8 cellular contexts compared by ENCODE assay signal in genomic region chr14:68637106-68638021, GRCh38.
DNase-seq lines count a peak whose midpoint lies in the region; ATAC-seq and TF ChIP-seq lines count a peak whose summit lies in the region.

No MANE protein-coding gene starts in this region.

- peak overlapping the region; percentile 72 for H2BK120ac ChIP-seq in trophoblast cell (ENCODE audit: insufficient read depth, low read length, poor library complexity)

- peak overlapping the region; percentile 40 for H3K4ac ChIP-seq in trophoblast cell (ENCODE audit: low read depth, low read length)

- DNase-seq in Ammon's horn (ENCODE audit: low spot score) (peak; percentile 80), amniotic epithelial cell (ENCODE audit: low read depth) (peak; percentile 28), heart left ventricle (peak in 4 of 5 donors; percentile 48 to 75 (median 66)), trophoblast cell (no peak), COLO668 (lab: John Stamatoyannopoulos, UW; ENCODE audit: unreplicated experiment) (no peak)
- DNase-seq in stimulated activated naive CD8-positive, alpha-beta T cell treated with anti-CD3 and anti-CD28 coated beads, Interleukin-15, amount 100 ng/mL, for 72 hours: no peak
- DNase-seq in activated CD4-positive, CD25-positive, alpha-beta regulatory T cell treated with anti-CD3 and anti-CD28 coated beads, Interleukin-2, amount 50 U/mL, for 72 hours: no peak

- H3K4me3 ChIP-seq in heart left ventricle (no peak overlapping the region), trophoblast cell (ENCODE audit: low read depth, low read length) (no peak overlapping the region)

- peaks cover 7 to 9% of the 10 kb centered on the region in 2 donors for H3K9me3 Mint-ChIP-seq in stimulated activated naive CD8-positive, alpha-beta T cell treated with anti-CD3 and anti-CD28 coated beads, Interleukin-15, amount 100 ng/mL, for 72 hours

- no peaks in the 10 kb centered on the region for H3K27me3 Mint-ChIP-seq in stimulated activated naive CD8-positive, alpha-beta T cell treated with anti-CD3 and anti-CD28 coated beads, Interleukin-15, amount 100 ng/mL, for 72 hours

- H3K36me3 ChIP-seq in heart left ventricle (no peaks in the 10 kb centered on the region), trophoblast cell (ENCODE audit: control insufficient read depth in 1 of 2, insufficient read depth in 2 of 2, low read length in 2 of 2) (no peaks in the 10 kb centered on the region)

- no peak overlapping the region for H3K4me2 ChIP-seq in trophoblast cell (ENCODE audit: low read length)

- H2BK5ac ChIP-seq in trophoblast cell (ENCODE audit: low read depth, low read length, poor library complexity): peak overlapping the region; percentile 87

- H3K27me3 ChIP-seq in heart left ventricle (no peaks in the 10 kb centered on the region), trophoblast cell (ENCODE audit: insufficient read depth, low read length) (no peaks in the 10 kb centered on the region)

- H3K18ac ChIP-seq in trophoblast cell (ENCODE audit: low read length): peak overlapping the region; percentile 69

- no peak for TF ChIP-seq CTCF in heart left ventricle (IDR thresholded peaks at IDR 0.05)

- intact Hi-C loops in heart left ventricle (cut with DNase I): loop anchor here in 2 of 10 donors (5.0 to 10.0 kb wide), 2 partner anchors 150 to 243 kb away; no protein-coding TSS in a partner anchor

- peaks cover 7% of the 10 kb centered on the region for H3K79me2 ChIP-seq in trophoblast cell (ENCODE audit: control insufficient read depth, insufficient read depth, low read length, poor library complexity)

- H2AK5ac ChIP-seq in trophoblast cell (ENCODE audit: low read length): peak overlapping the region; percentile 90

- no peak overlapping the region for H3K23ac ChIP-seq in trophoblast cell (ENCODE audit: low read length)

- ATAC-seq in heart left ventricle (peak in 3 of 4 donors; percentile 47 to 76 (median 59)), GM19467 (IDR thresholded peaks at IDR 0.05; ENCODE audit: unreplicated experiment) (no peak)
- no peak for ATAC-seq in stimulated activated naive CD8-positive, alpha-beta T cell treated with anti-CD3 and anti-CD28 coated beads, Interleukin-15, amount 100 ng/mL, for 72 hours

- H4K91ac ChIP-seq in trophoblast cell (ENCODE audit: low read depth, low read length): peak overlapping the region; percentile 95

- H4K8ac ChIP-seq in trophoblast cell (ENCODE audit: low read depth, low read length): peak overlapping the region; percentile 67

- H3K4me1 ChIP-seq in heart left ventricle (peaks cover 10 to 59% (median 43%) of the 10 kb centered on the region in 12 donors), trophoblast cell (ENCODE audit: control insufficient read depth in 1 of 2, insufficient read depth in 2 of 2, low read length in 2 of 2) (peaks cover 36 to 53% of the 10 kb centered on the region in 2 experiments)

- 73 to 78% (median 77%) methylated on average over 13 of the region's 13 CpGs for WGBS in heart left ventricle, 4 donors
- WGBS in trophoblast cell (ENCODE audit: extremely low coverage, insufficient coverage, insufficient read length): no CpG with 5 or more reads among the region's 13 CpGs

- no peak overlapping the region for H3K27ac Mint-ChIP-seq in stimulated activated naive CD8-positive, alpha-beta T cell treated with anti-CD3 and anti-CD28 coated beads, Interleukin-15, amount 100 ng/mL, for 72 hours

- no peak overlapping the region for H4K12ac ChIP-seq in trophoblast cell (ENCODE audit: low read depth, low read length)

- H3K4me1 Mint-ChIP-seq in stimulated activated naive CD8-positive, alpha-beta T cell treated with anti-CD3 and anti-CD28 coated beads, Interleukin-15, amount 100 ng/mL, for 72 hours: peaks cover 6% of the 10 kb centered on the region

- peaks cover 51% of the 10 kb centered on the region for H3K79me1 ChIP-seq in trophoblast cell (ENCODE audit: low read length)

- H3K27ac ChIP-seq in heart left ventricle (peak overlapping the region; percentile 15 to 79 (median 68)), trophoblast cell (ENCODE audit: low read depth, low read length) (peak overlapping the region; percentile 35)

- H3K9ac ChIP-seq in trophoblast cell (ENCODE audit: low read length): no peak overlapping the region

- no peak overlapping the region for H2AFZ ChIP-seq in trophoblast cell (ENCODE audit: insufficient read depth, low read length, poor library complexity)

- no peak for TF ChIP-seq POLR2A in heart left ventricle (IDR thresholded peaks at IDR 0.05)

- peak overlapping the region; percentile 67 for H3K14ac ChIP-seq in trophoblast cell (ENCODE audit: low read length)

- H2BK12ac ChIP-seq in trophoblast cell (ENCODE audit: low read length): peak overlapping the region; percentile 84

- H3K9me3 ChIP-seq in heart left ventricle: peaks cover 0 to 23% (median 5%) of the 10 kb centered on the region in 12 donors
- H3K9me3 ChIP-seq in trophoblast cell (ENCODE audit: insufficient read depth, low read depth, low read length): no peaks in the 10 kb centered on the region

- no peak overlapping the region for H3K4me3 Mint-ChIP-seq in stimulated activated naive CD8-positive, alpha-beta T cell treated with anti-CD3 and anti-CD28 coated beads, Interleukin-15, amount 100 ng/mL, for 72 hours

Comparison
In these comparisons a context has a peak if more than half of its experiments do, and no peak if none do; other contexts are left out.
1. DNase-seq: peak in Ammon's horn (single experiment), amniotic epithelial cell (single experiment) and heart left ventricle (4 of 5); none in trophoblast cell (0 of 2), stimulated activated naive CD8-positive, alpha-beta T cell treated with anti-CD3 and anti-CD28 coated beads, Interleukin-15, amount 100 ng/mL, for 72 hours (0 of 2), COLO668 (single experiment) and activated CD4-positive, CD25-positive, alpha-beta regulatory T cell treated with anti-CD3 and anti-CD28 coated beads, Interleukin-2, amount 50 U/mL, for 72 hours (single experiment).
2. ATAC-seq: peak in heart left ventricle (3 of 4); none in stimulated activated naive CD8-positive, alpha-beta T cell treated with anti-CD3 and anti-CD28 coated beads, Interleukin-15, amount 100 ng/mL, for 72 hours (single experiment) and GM19467 (single experiment).